Comparison of ENCODE assay signal across 14 cellular contexts in the genomic region with DNA sequence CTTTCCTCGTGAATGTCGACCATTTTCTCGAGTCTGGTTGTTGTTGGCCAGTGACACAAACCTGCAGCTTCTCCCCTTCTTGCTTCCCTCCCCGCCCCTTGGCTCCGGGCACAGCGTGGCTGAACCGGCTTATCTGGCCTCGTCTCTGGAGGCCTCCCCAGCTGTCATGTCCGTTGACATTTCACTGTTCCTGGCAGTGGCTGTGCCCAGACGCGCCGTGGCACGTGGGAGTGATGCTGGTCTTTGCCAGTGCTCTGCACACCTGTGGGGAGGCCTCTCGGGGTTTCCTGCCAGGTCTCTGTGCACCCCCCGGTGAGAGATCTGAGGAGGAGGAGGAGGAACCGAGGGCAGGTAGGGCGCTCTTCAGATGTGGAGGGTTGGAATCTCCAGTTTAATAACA. TPM values are rescaled to one million over a fixed set of nuclear protein-coding genes. Genes with fewer than 3 reads are reported as not detected.
DNase-seq lines count a peak whose midpoint lies in the region; ATAC-seq and TF ChIP-seq lines count a peak whose summit lies in the region.
"Had no signal": no experiment of that assay in that cellular context is flagged by ENCODE, and none has a peak within 500 bp of the region (broad histone marks: within the 10 kb centered on the region; RNA-seq: fewer than 3 reads in every experiment).

No MANE protein-coding gene starts in this region.

- DNase-seq in HUDEP-2 (lab: John Stamatoyannopoulos, UW; ENCODE audit: unreplicated experiment in 76 of 76) (peak in 49 of 76 experiments; percentile 5 to 74 (median 40)), left ventricle myocardium inferior (peak; percentile 78), amniotic stem cell (lab: John Stamatoyannopoulos, UW) (no peak)
- DNase-seq in activated CD8-positive, alpha-beta memory T cell treated with anti-CD3 and anti-CD28 coated beads, Interleukin-2, amount 10 ng/mL, durations not matched to agents 7 days and 5 days: no peak
- DNase-seq: activated CD8-positive, alpha-beta memory T cell treated with anti-CD3 and anti-CD28 coated beads, Interleukin-2, amount 50 U/mL, for 4 hours; Calu3; NCI-H2029; PC-3; T-helper 9 cell had no signal

- CTCF ChIA-PET in activated CD8-positive, alpha-beta memory T cell treated with anti-CD3 and anti-CD28 coated beads, Interleukin-2, amount 10 ng/mL, durations not matched to agents 7 days and 5 days (lab: Charles Lee): no interaction called here

- H3K36me3 ChIP-seq in left ventricle myocardium inferior (no peaks in the 10 kb centered on the region), skeletal muscle tissue (ENCODE audit: control insufficient read depth in 3 of 3, insufficient read depth in 3 of 3, low read length in 3 of 3) (peaks cover 0 to 8% (median 0%) of the 10 kb centered on the region in 3 donors)

- peak overlapping the region; percentile 38 for H3K4me3 Mint-ChIP-seq in activated naive CD8-positive, alpha-beta T cell
- H3K4me3 Mint-ChIP-seq in activated CD8-positive, alpha-beta memory T cell treated with anti-CD3 and anti-CD28 coated beads, Interleukin-2, amount 10 ng/mL, durations not matched to agents 7 days and 5 days: no peak overlapping the region

- peaks cover 4% of the 10 kb centered on the region for H3K36me3 Mint-ChIP-seq in activated naive CD8-positive, alpha-beta T cell
- H3K36me3 Mint-ChIP-seq in activated CD8-positive, alpha-beta memory T cell treated with anti-CD3 and anti-CD28 coated beads, Interleukin-2, amount 10 ng/mL, durations not matched to agents 7 days and 5 days: peaks cover 46% of the 10 kb centered on the region

- peak overlapping the region; percentile 75 for H3K27ac Mint-ChIP-seq in activated naive CD8-positive, alpha-beta T cell
- H3K27ac Mint-ChIP-seq in activated CD8-positive, alpha-beta memory T cell treated with anti-CD3 and anti-CD28 coated beads, Interleukin-2, amount 10 ng/mL, durations not matched to agents 7 days and 5 days: no peak overlapping the region

- H3K4me1 ChIP-seq in left ventricle myocardium inferior: peaks cover 98% of the 10 kb centered on the region
- peaks cover 64 to 93% (median 66%) of the 10 kb centered on the region in 3 donors for H3K4me1 ChIP-seq in skeletal muscle tissue (ENCODE audit: control insufficient read depth in 3 of 3, insufficient read depth in 3 of 3, low read length in 3 of 3)

- TF ChIP-seq CTCF in left ventricle myocardium inferior (IDR thresholded peaks at IDR 0.05; ENCODE audit: borderline replicate concordance): no peak

- no peaks in the 10 kb centered on the region for H3K27me3 ChIP-seq in left ventricle myocardium inferior (ENCODE audit: low read depth)
- H3K27me3 ChIP-seq in skeletal muscle tissue (ENCODE audit: control insufficient read depth in 3 of 3, insufficient read depth in 3 of 3, low read length in 3 of 3): no peaks in the 10 kb centered on the region

- peaks cover 59% of the 10 kb centered on the region for H3K4me1 Mint-ChIP-seq in activated naive CD8-positive, alpha-beta T cell (ENCODE audit: low read depth)
- peaks cover 13% of the 10 kb centered on the region for H3K4me1 Mint-ChIP-seq in activated CD8-positive, alpha-beta memory T cell treated with anti-CD3 and anti-CD28 coated beads, Interleukin-2, amount 10 ng/mL, durations not matched to agents 7 days and 5 days

- H3K27me3 Mint-ChIP-seq in activated naive CD8-positive, alpha-beta T cell: no peaks in the 10 kb centered on the region
- no peaks in the 10 kb centered on the region for H3K27me3 Mint-ChIP-seq in activated CD8-positive, alpha-beta memory T cell treated with anti-CD3 and anti-CD28 coated beads, Interleukin-2, amount 10 ng/mL, durations not matched to agents 7 days and 5 days
- H3K27me3 Mint-ChIP-seq: IgD-negative memory B cell had no signal

- H3K27ac ChIP-seq in left ventricle myocardium inferior (replicated peaks) (peak overlapping the region; percentile 67), skeletal muscle tissue (ENCODE audit: low read depth, low read length) (no peak overlapping the region)

- peak overlapping the region in 1 of 3 donors; percentile 60 for H3K9ac ChIP-seq in skeletal muscle tissue (ENCODE audit: low read depth in 1 of 3, low read length in 3 of 3)

- peak overlapping the region; percentile 39 for H3K4me3 ChIP-seq in left ventricle myocardium inferior
- peak overlapping the region in 2 of 3 donors; percentile 23 to 29 for H3K4me3 ChIP-seq in skeletal muscle tissue (ENCODE audit: low read length in 3 of 3)

- H3K9me3 ChIP-seq in left ventricle myocardium inferior (replicated peaks) (peaks cover 16% of the 10 kb centered on the region), skeletal muscle tissue (ENCODE audit: control insufficient read depth in 3 of 3, low read length in 3 of 3) (peaks cover 0 to 3% (median 0%) of the 10 kb centered on the region in 3 donors)

- ATAC-seq in HG03045 (IDR thresholded peaks at IDR 0.05; ENCODE audit: unreplicated experiment): no peak
- no peak for ATAC-seq in GM21390 (IDR thresholded peaks at IDR 0.05; ENCODE audit: unreplicated experiment)
- no peak for ATAC-seq in activated CD8-positive, alpha-beta memory T cell treated with anti-CD3 and anti-CD28 coated beads, Interleukin-2, amount 10 ng/mL, durations not matched to agents 7 days and 5 days
- ATAC-seq: PC-3 had no signal

- intact Hi-C loops in left ventricle myocardium inferior (cut with micrococcal nuclease): no loop called here

- no peaks in the 10 kb centered on the region for H3K9me3 Mint-ChIP-seq in activated naive CD8-positive, alpha-beta T cell (ENCODE audit: low read depth)
- peaks cover 4% of the 10 kb centered on the region for H3K9me3 Mint-ChIP-seq in activated CD8-positive, alpha-beta memory T cell treated with anti-CD3 and anti-CD28 coated beads, Interleukin-2, amount 10 ng/mL, durations not matched to agents 7 days and 5 days (ENCODE audit: low read depth)

RNA-seq across cellular contexts. Expression of a gene that starts 23.7 kb away (rescaled TPM):
- total RNA-seq in left ventricle myocardium inferior (37.9 TPM), skeletal muscle tissue (19.3 TPM)
- 10 to 100 TPM; 35.0 to 42.9 TPM for total RNA-seq in activated CD8-positive, alpha-beta memory T cell treated with anti-CD3 and anti-CD28 coated beads, Interleukin-2, amount 10 ng/mL, durations not matched to agents 7 days and 5 days

RNA-seq across cellular contexts. Expression of a gene that starts 57.2 kb away (rescaled TPM):
- 37.0 TPM for total RNA-seq in left ventricle myocardium inferior
- 13.0 TPM for total RNA-seq in skeletal muscle tissue
- 10 to 100 TPM; 52.5 to 55.7 TPM for total RNA-seq in activated CD8-positive, alpha-beta memory T cell treated with anti-CD3 and anti-CD28 coated beads, Interleukin-2, amount 10 ng/mL, durations not matched to agents 7 days and 5 days

Comparison
In these comparisons a context has a peak if more than half of its experiments do, and no peak if none do; other contexts are left out.
1. DNase-seq: peak in HUDEP-2 (49 of 76) and left ventricle myocardium inferior (single experiment); none in activated CD8-positive, alpha-beta memory T cell treated with anti-CD3 and anti-CD28 coated beads, Interleukin-2, amount 10 ng/mL, durations not matched to agents 7 days and 5 days (single experiment) and amniotic stem cell (single experiment).